Comparison of ENCODE assay signal across 9 cellular contexts in the genomic region with DNA sequence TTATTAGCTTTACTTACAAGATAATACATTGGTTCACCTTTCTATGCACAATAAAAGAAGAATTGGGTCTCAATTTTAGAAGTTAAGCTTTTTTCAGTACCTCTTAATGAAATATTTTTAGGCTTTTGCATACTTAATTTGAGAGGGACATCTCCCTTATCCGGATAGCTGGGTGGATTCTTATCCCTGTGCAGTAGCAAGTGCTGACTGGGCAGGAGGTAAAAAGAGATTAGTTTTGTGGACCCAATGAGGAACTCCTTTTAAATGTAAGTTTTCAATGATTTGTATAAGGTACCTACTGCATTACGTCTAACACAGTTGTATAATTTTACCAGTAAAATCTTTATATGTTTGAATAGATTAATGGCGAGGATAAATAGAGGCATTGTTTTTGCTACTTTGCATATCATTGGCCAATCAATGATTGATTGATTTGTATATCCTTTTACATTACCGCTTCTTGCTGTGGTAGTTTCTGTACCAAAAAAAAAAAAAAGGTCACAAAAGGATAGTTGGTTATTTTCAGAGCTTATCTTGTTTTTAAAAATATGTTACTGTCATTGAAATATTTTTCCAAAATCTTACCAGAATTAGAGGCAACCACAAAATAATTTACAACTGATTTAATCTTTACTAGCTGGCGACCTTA. TPM values are rescaled to one million over a fixed set of nuclear protein-coding genes. Genes with fewer than 3 reads are reported as not detected.
DNase-seq lines count a peak whose midpoint lies in the region; ATAC-seq, FAIRE-seq and TF ChIP-seq lines count a peak whose summit lies in the region.
"Had no signal": no experiment of that assay in that cellular context is flagged by ENCODE, and none has a peak within 500 bp of the region (broad histone marks: within the 10 kb centered on the region; RNA-seq: fewer than 3 reads in every experiment).

No MANE protein-coding gene starts in this region.

- FAIRE-seq in HepG2 (lab: Jason Lieb, UNC) (no peak), GM12891 (lab: Jason Lieb, UNC) (no peak)

- no TSS peak for BruUV-seq in HepG2 (replicated peaks; lab: Mats Ljungman, UMichigan)

- peak overlapping the region; percentile 86 for H3K4me2 ChIP-seq in HepG2 (ENCODE audit: low read depth, low read length)

- POLR2A ChIA-PET in HepG2 (lab: Yijun Ruan, JAX) = interaction anchor here (1.3 kb wide), 1 partner anchor 91 kb away, joined by 3 read pairs; no protein-coding TSS in a partner anchor
- POLR2A ChIA-PET in activated CD8-positive, alpha-beta T cell treated with anti-CD3 and anti-CD28 coated beads for 36 hours (lab: Charles Lee) = interaction anchor here (2.0 kb wide), 1 partner anchor 11 kb away, joined by 8 read pairs; no protein-coding TSS in a partner anchor

- TF ChIP-seq EP300 in HepG2 (IDR thresholded peaks at IDR 0.05; ENCODE audit: low read depth in 2 of 2, low read length in 2 of 2) (no peak), HepG2 (CRISPR knock-in tag; IDR thresholded peaks at IDR 0.05; ENCODE audit: borderline replicate concordance) (no peak)

- in situ Hi-C loops in HepG2 (cut with HindIII; ENCODE audit: extremely low pct_ligation_motif_present, low pct_unique_long_range_greater_than_20kb) = no loop called here

- H3K27me3 ChIP-seq in HepG2 (ENCODE audit: control insufficient read depth in 1 of 2, insufficient read depth in 2 of 2, low read length in 2 of 2) (no peaks in the 10 kb centered on the region; a peak in 1 of 5 replicates), right lobe of liver (no peaks in the 10 kb centered on the region)
- H3K27me3 ChIP-seq: gastroesophageal sphincter had no signal

- H3K9ac ChIP-seq in HepG2 (ENCODE audit: insufficient read depth, low read depth, low read length) = peak overlapping the region; percentile 92

- no peak for TF ChIP-seq POLR2A in HepG2 (IDR thresholded peaks at IDR 0.05; ENCODE audit: insufficient read depth in 1 of 2, low read depth in 2 of 2, low read length in 2 of 2)
- no peak for TF ChIP-seq POLR2A in right lobe of liver (IDR thresholded peaks at IDR 0.05)
- no peak for TF ChIP-seq POLR2A in GM12891 (IDR thresholded peaks at IDR 0.05; ENCODE audit: low read depth, low read length)

- H3K27me3 Mint-ChIP-seq in activated CD8-positive, alpha-beta T cell treated with anti-CD3 and anti-CD28 coated beads for 36 hours = no peaks in the 10 kb centered on the region
- no peaks in the 10 kb centered on the region for H3K27me3 Mint-ChIP-seq in type B pancreatic cell

- DNase-seq in HepG2 (ENCODE audit: low spot score) (no peak), right lobe of liver (no peak), type B pancreatic cell (ENCODE audit: extremely low spot score, unreplicated experiment) (no peak), NCI-H1092 (lab: John Stamatoyannopoulos, UW) (no peak), GM12891 (ENCODE audit: insufficient read length, low spot score) (no peak)
- no peak for DNase-seq in activated CD8-positive, alpha-beta T cell treated with anti-CD3 and anti-CD28 coated beads for 36 hours

- no peak for TF ChIP-seq RAD21 in HepG2 (CRISPR knock-in tag; IDR thresholded peaks at IDR 0.05)

- WGBS in HepG2 (ENCODE audit: low lambda C conversion rate) = 49% methylated on average over 5 of the region's 5 CpGs
- WGBS in right lobe of liver (ENCODE audit: insufficient coverage, low coverage, low lambda C conversion rate, missing lambda C conversion rate) = 25% methylated on average over 5 of the region's 5 CpGs

- peaks cover 59% of the 10 kb centered on the region for H3K4me1 Mint-ChIP-seq in activated CD8-positive, alpha-beta T cell treated with anti-CD3 and anti-CD28 coated beads for 36 hours (ENCODE audit: low read depth)
- peaks cover 25% of the 10 kb centered on the region for H3K4me1 Mint-ChIP-seq in type B pancreatic cell (ENCODE audit: unreplicated experiment)

- CTCF ChIA-PET in HepG2 (lab: Yijun Ruan, JAX; ENCODE audit: low intra/inter-chr PET ratio, low total read pairs) = no interaction called here
- CTCF ChIA-PET in activated CD8-positive, alpha-beta T cell treated with anti-CD3 and anti-CD28 coated beads for 36 hours (lab: Charles Lee) = interaction anchor here (0.6 to 5.4 kb wide), 5 partner anchors 10 to 85 kb away, joined by 3 to 36 read pairs (median 3); no protein-coding TSS in a partner anchor

- TF ChIP-seq CTCF in HepG2 (CRISPR knock-in tag; IDR thresholded peaks at IDR 0.05) = no peak
- no peak for TF ChIP-seq CTCF in right lobe of liver (IDR thresholded peaks at IDR 0.05)
- TF ChIP-seq CTCF in activated CD8-positive, alpha-beta T cell treated with anti-CD3 and anti-CD28 coated beads for 36 hours (IDR thresholded peaks at IDR 0.05) = no peak
- TF ChIP-seq CTCF in type B pancreatic cell (conservative IDR thresholded peaks at IDR 0.05) = no peak

- peaks cover 30% of the 10 kb centered on the region for H3K36me3 Mint-ChIP-seq in activated CD8-positive, alpha-beta T cell treated with anti-CD3 and anti-CD28 coated beads for 36 hours (ENCODE audit: low read depth)
- H3K36me3 Mint-ChIP-seq in type B pancreatic cell = peaks cover 18% of the 10 kb centered on the region

- H2AFZ ChIP-seq in HepG2 (ENCODE audit: low read length) = no peak overlapping the region

- H3K4me3 ChIP-seq in HepG2 (replicated peaks in 1 of 3; ENCODE audit: insufficient read depth in 1 of 3, low read depth in 2 of 3, low read length in 3 of 3) (peak overlapping the region; percentile 85 to 100 (median 93); a peak in 5 of 6 replicates), right lobe of liver (peak overlapping the region in 1 of 3 donors; percentile 74), iPS-18c (ENCODE audit: insufficient read depth, low read depth, low read length) (peak overlapping the region; percentile 87)

- H3K79me2 ChIP-seq in HepG2 (ENCODE audit: insufficient read depth, low read length) = peaks cover 70% of the 10 kb centered on the region

- H3K9me3 Mint-ChIP-seq in activated CD8-positive, alpha-beta T cell treated with anti-CD3 and anti-CD28 coated beads for 36 hours = no peaks in the 10 kb centered on the region
- no peaks in the 10 kb centered on the region for H3K9me3 Mint-ChIP-seq in type B pancreatic cell

- H3K27ac Mint-ChIP-seq in activated CD8-positive, alpha-beta T cell treated with anti-CD3 and anti-CD28 coated beads for 36 hours = peak overlapping the region; percentile 34
- peak overlapping the region; percentile 72 for H3K27ac Mint-ChIP-seq in type B pancreatic cell

- peaks cover 63% of the 10 kb centered on the region for H4K20me1 ChIP-seq in HepG2 (ENCODE audit: insufficient read depth, low read length)

- H3K9me3 ChIP-seq in HepG2 (ENCODE audit: low read length) (no peaks in the 10 kb centered on the region), right lobe of liver (no peaks in the 10 kb centered on the region), iPS-18c (ENCODE audit: control insufficient read depth, insufficient read depth, low read length) (no peaks in the 10 kb centered on the region)
- H3K9me3 ChIP-seq: gastroesophageal sphincter had no signal

- H3K27ac ChIP-seq in HepG2 (ENCODE audit: extremely low read length, insufficient read depth, low read length) = no peak overlapping the region
- H3K27ac ChIP-seq in right lobe of liver = no peak overlapping the region

- peaks cover 48% of the 10 kb centered on the region for H3K4me1 ChIP-seq in HepG2 (ENCODE audit: insufficient read depth, low read length)
- peaks cover 0 to 18% (median 6%) of the 10 kb centered on the region in 4 donors for H3K4me1 ChIP-seq in right lobe of liver

- intact Hi-C loops in HepG2 (cut with micrococcal nuclease; ENCODE audit: unreplicated experiment) = no loop called here
- intact Hi-C loops in right lobe of liver (cut with DNase I) = no loop called here
- intact Hi-C loops in activated CD8-positive, alpha-beta T cell treated with anti-CD3 and anti-CD28 coated beads for 36 hours (cut with micrococcal nuclease) = no loop called here

- H3K36me3 ChIP-seq in HepG2 (replicated peaks in 1 of 2; ENCODE audit: control insufficient read depth in 1 of 2, insufficient read depth in 2 of 2, low read length in 2 of 2) (peaks cover 3 to 4% of the 10 kb centered on the region in 2 experiments; a peak in 4 of 5 replicates), right lobe of liver (no peaks in the 10 kb centered on the region)
- H3K36me3 ChIP-seq: gastroesophageal sphincter had no signal

- no peak for ATAC-seq in HepG2
- no peak for ATAC-seq in right lobe of liver
- ATAC-seq in activated CD8-positive, alpha-beta T cell treated with anti-CD3 and anti-CD28 coated beads for 36 hours = no peak
- no peak for ATAC-seq in GM21717 (IDR thresholded peaks at IDR 0.05; ENCODE audit: unreplicated experiment)
- ATAC-seq: gastroesophageal sphincter had no signal

- H3K4me3 Mint-ChIP-seq in activated CD8-positive, alpha-beta T cell treated with anti-CD3 and anti-CD28 coated beads for 36 hours = peak overlapping the region; percentile 99
- peak overlapping the region; percentile 98 for H3K4me3 Mint-ChIP-seq in type B pancreatic cell

RNA-seq across cellular contexts. Expression of a gene that starts 2.2 kb away (rescaled TPM):
- total RNA-seq in HepG2 (2016; rRNA removed; fragmentation: Illumina TruSeq; extraction: Trizol) (61.1 and 71.0 TPM in 2 replicates), right lobe of liver (10 to 100 TPM; 11.6 to 25.2 (median 15.9) TPM), type B pancreatic cell (ENCODE audit: low replicate concordance) (76.9 and 128 TPM in 2 replicates)
- total RNA-seq in HepG2 (2016; cell fraction: cytosol; rRNA removed; fragmentation: Illumina TruSeq; extraction: Trizol; ENCODE audit: low read depth) = 154 and 171 TPM in 2 replicates
- 57.9 and 73.0 TPM in 2 replicates for total RNA-seq in HepG2 (2016; cell fraction: insoluble cytoplasmic fraction; rRNA removed; fragmentation: Illumina TruSeq; extraction: Trizol)
- total RNA-seq in HepG2 (2016; cell fraction: membrane; rRNA removed; fragmentation: Illumina TruSeq; extraction: Trizol) = 136 and 154 TPM in 2 replicates
- 63.9 and 71.3 TPM in 2 replicates for total RNA-seq in HepG2 (2016; cell fraction: nucleus; rRNA removed; fragmentation: Illumina TruSeq; extraction: Trizol)
- polyA plus RNA-seq in HepG2 (2011; rRNA removed) = 41.1 and 41.8 TPM in 2 replicates
- polyA plus RNA-seq in HepG2 (2011; cell fraction: cytosol; rRNA removed) = 23.1 and 26.5 TPM in 2 replicates
- polyA plus RNA-seq in HepG2 (2011; cell fraction: nucleus; rRNA removed) = 51.8 and 56.3 TPM in 2 replicates
- 57.5 and 72.3 TPM in 2 replicates for polyA plus RNA-seq in HepG2 (2012)
- polyA plus RNA-seq in HepG2 (2016; cell fraction: cytosol; fragmentation: Illumina TruSeq; extraction: Trizol; ENCODE audit: low read depth) = 9.6 and 10.5 TPM in 2 replicates
- 73.7 and 82.7 TPM in 2 replicates for polyA plus RNA-seq in HepG2 (2016; cell fraction: insoluble cytoplasmic fraction; fragmentation: Illumina TruSeq; extraction: Trizol; ENCODE audit: low read depth)
- polyA plus RNA-seq in HepG2 (2016; cell fraction: membrane; fragmentation: Illumina TruSeq; extraction: Trizol; ENCODE audit: low read depth) = 13.8 and 15.2 TPM in 2 replicates
- 82.1 and 88.7 TPM in 2 replicates for polyA plus RNA-seq in HepG2 (2016; cell fraction: nucleus; fragmentation: Illumina TruSeq; extraction: Trizol; ENCODE audit: insufficient read depth, low read depth)
- 89.9 and 157 TPM in 2 replicates for polyA minus RNA-seq in HepG2 (2011; rRNA and poly(A)+ RNA removed; ENCODE audit: low replicate concordance)
- polyA minus RNA-seq in HepG2 (2011; cell fraction: cytosol; rRNA and poly(A)+ RNA removed) = 30.1 and 34.8 TPM in 2 replicates
- polyA minus RNA-seq in HepG2 (2011; cell fraction: nucleus; rRNA and poly(A)+ RNA removed) = 117 and 119 TPM in 2 replicates
- 10 to 100 TPM; 94.1 to 98.9 TPM for total RNA-seq in activated CD8-positive, alpha-beta T cell treated with anti-CD3 and anti-CD28 coated beads for 36 hours
- polyA plus RNA-seq in GM12891 (2012; ENCODE audit: low read depth, missing spikeins) = 67.5 TPM
